In the genomic region with DNA sequence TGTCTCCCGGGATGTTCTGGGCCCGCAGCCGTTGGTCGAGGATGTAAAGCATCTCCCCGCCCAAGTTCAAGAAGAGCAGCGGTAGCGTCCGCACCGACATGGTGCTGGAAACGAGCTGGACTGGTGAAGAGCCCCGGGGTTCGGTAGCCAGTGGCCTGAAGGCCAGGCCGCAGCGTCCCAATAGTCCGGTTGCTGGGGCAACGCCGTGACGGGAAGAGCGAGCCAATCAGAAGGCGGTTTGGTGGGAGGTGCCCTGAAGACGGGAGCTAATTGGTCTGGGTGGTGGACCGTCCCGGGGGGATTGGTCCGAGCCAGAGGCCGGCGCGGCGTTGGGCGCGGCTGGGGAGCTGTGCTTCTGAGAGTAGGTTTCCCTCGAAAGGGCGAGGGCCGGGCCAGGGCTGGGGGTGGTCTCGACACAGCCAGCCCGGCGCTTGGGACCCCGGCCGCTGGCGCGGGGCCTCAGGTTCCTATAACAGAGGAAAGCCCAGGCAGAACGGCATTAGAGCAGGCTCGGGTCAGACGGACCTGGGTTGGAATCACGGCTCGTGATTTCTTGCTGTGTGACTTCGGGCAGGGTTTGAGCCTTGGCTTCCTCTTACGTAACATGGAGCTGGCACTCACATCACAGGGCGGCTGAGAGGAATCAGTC, we compare ENCODE assay signal across 8 cellular contexts. TPM values are rescaled to one million over a fixed set of nuclear protein-coding genes. Genes with fewer than 3 reads are reported as not detected.
A peak's percentile ranks its signal among the peaks of the same experiment; 100 is the strongest.
DNase-seq lines count a peak whose midpoint lies in the region; ATAC-seq and TF ChIP-seq lines count a peak whose summit lies in the region.

A gene with protein sequence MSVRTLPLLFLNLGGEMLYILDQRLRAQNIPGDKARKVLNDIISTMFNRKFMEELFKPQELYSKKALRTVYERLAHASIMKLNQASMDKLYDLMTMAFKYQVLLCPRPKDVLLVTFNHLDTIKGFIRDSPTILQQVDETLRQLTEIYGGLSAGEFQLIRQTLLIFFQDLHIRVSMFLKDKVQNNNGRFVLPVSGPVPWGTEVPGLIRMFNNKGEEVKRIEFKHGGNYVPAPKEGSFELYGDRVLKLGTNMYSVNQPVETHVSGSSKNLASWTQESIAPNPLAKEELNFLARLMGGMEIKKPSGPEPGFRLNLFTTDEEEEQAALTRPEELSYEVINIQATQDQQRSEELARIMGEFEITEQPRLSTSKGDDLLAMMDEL (minus strand): TSS at position 182 of the 649 bp plus-strand sequence. CDS start 82 bp downstream, at position 100.

- H3K27ac Mint-ChIP-seq in activated CD8-positive, alpha-beta T cell treated with anti-CD3 and anti-CD28 coated beads, Interleukin-2, amount 10 ng/mL, durations not matched to agents 7 days and 5 days: peak within 1 kb of the TSS; percentile 91

- ATAC-seq in GM19328 (IDR thresholded peaks at IDR 0.05; ENCODE audit: unreplicated experiment): peak; percentile 96
- ATAC-seq in HG03520 (IDR thresholded peaks at IDR 0.05; ENCODE audit: unreplicated experiment): peak; percentile 96
- peak; percentile 99 for ATAC-seq in activated CD8-positive, alpha-beta T cell treated with anti-CD3 and anti-CD28 coated beads, Interleukin-2, amount 10 ng/mL, durations not matched to agents 7 days and 5 days

- H3K4me1 ChIP-seq in BLaER1: peaks cover 33% of the 10 kb centered on the region

- peak within 1 kb of the TSS; percentile 92 for H3K4me2 ChIP-seq in BLaER1

- peak within 1 kb of the TSS; percentile 89 for H3K9ac ChIP-seq in BLaER1

- H3K27me3 Mint-ChIP-seq in activated CD8-positive, alpha-beta T cell treated with anti-CD3 and anti-CD28 coated beads, Interleukin-2, amount 10 ng/mL, durations not matched to agents 7 days and 5 days (ENCODE audit: low read depth): no peaks in the 10 kb centered on the region

- CTCF ChIA-PET in activated CD8-positive, alpha-beta T cell treated with anti-CD3 and anti-CD28 coated beads, Interleukin-2, amount 10 ng/mL, durations not matched to agents 7 days and 5 days (lab: Charles Lee): interaction anchor here (1.0 to 1.6 kb wide), 5 partner anchors 9 to 165 kb away, joined by 3 to 5 read pairs (median 4); partner anchors contain the start of gene MRPS15

- peaks cover 18% of the 10 kb centered on the region for H3K36me3 ChIP-seq in BLaER1

- 1% methylated on average over 27 to 47 of the region's 48 CpGs for WGBS in lower leg skin, 2 donors

- DNase-seq in NCI-H748 (lab: John Stamatoyannopoulos, UW; ENCODE audit: unreplicated experiment) (peak; percentile 93), ecto neural progenitor cell (ENCODE audit: low spot score) (peak; percentile 98), lower leg skin (ENCODE audit: low spot score in 2 of 2) (peak; percentile 94 to 99)
- DNase-seq in activated CD8-positive, alpha-beta T cell treated with anti-CD3 and anti-CD28 coated beads, Interleukin-2, amount 10 ng/mL, durations not matched to agents 7 days and 5 days: peak; percentile 91
- peak; percentile 79 to 83 for DNase-seq in stimulated activated CD4-positive, alpha-beta T cell treated with anti-CD3 and anti-CD28 coated beads, Interleukin-4, amount 100 ng/mL, for 4 hours

- peak within 1 kb of the TSS; percentile 90 for H3K27ac ChIP-seq in BLaER1

- no peaks in the 10 kb centered on the region for H4K20me1 ChIP-seq in BLaER1

- no peak for TF ChIP-seq CTCF in lower leg skin (IDR thresholded peaks at IDR 0.05)

- H3K4me3 ChIP-seq in BLaER1 (peak within 1 kb of the TSS; percentile 79), lower leg skin (ENCODE audit: low read depth, poor library complexity, severe bottlenecking) (peak within 1 kb of the TSS; percentile 49)

- intact Hi-C loops in lower leg skin (cut with DNase I; ENCODE audit: low total_unique reads): no loop called here

- H3K9me3 ChIP-seq in BLaER1: no peaks in the 10 kb centered on the region

- H3K36me3 Mint-ChIP-seq in activated CD8-positive, alpha-beta T cell treated with anti-CD3 and anti-CD28 coated beads, Interleukin-2, amount 10 ng/mL, durations not matched to agents 7 days and 5 days (ENCODE audit: low read depth): peaks cover 18% of the 10 kb centered on the region

- no peaks in the 10 kb centered on the region for H3K9me3 Mint-ChIP-seq in activated CD8-positive, alpha-beta T cell treated with anti-CD3 and anti-CD28 coated beads, Interleukin-2, amount 10 ng/mL, durations not matched to agents 7 days and 5 days (ENCODE audit: insufficient read depth)

- peak within 1 kb of the TSS; percentile 87 for H3K4me3 Mint-ChIP-seq in activated CD8-positive, alpha-beta T cell treated with anti-CD3 and anti-CD28 coated beads, Interleukin-2, amount 10 ng/mL, durations not matched to agents 7 days and 5 days

- no peaks in the 10 kb centered on the region for H3K27me3 ChIP-seq in BLaER1

- peak in 1 of 2 donors; percentile 94 for TF ChIP-seq POLR2A in lower leg skin (IDR thresholded peaks at IDR 0.05)

- POLR2A ChIA-PET in activated CD8-positive, alpha-beta T cell treated with anti-CD3 and anti-CD28 coated beads, Interleukin-2, amount 10 ng/mL, durations not matched to agents 7 days and 5 days (lab: Charles Lee): interaction anchor here (0.6 to 3.5 kb wide), 5 partner anchors 8 to 64 kb away, joined by 3 to 21 read pairs (median 4); partner anchors contain the start of gene MRPS15

- peaks cover 27% of the 10 kb centered on the region for H3K4me1 Mint-ChIP-seq in activated CD8-positive, alpha-beta T cell treated with anti-CD3 and anti-CD28 coated beads, Interleukin-2, amount 10 ng/mL, durations not matched to agents 7 days and 5 days (ENCODE audit: low read depth)

RNA-seq across cellular contexts. Expression of the gene that starts here (rescaled TPM):
- 1 to 10 TPM in 1 of 2 experiments, under 1 TPM in 1; 0.66 to 1.9 TPM for total RNA-seq in activated CD8-positive, alpha-beta T cell treated with anti-CD3 and anti-CD28 coated beads, Interleukin-2, amount 10 ng/mL, durations not matched to agents 7 days and 5 days
- 1 to 10 TPM; 4.0 to 8.5 (median 4.8) TPM for total RNA-seq in lower leg skin

Comparison
In these comparisons a context has a peak if more than half of its experiments do, and no peak if none do; other contexts are left out.
1. Peak in every context shown above with its lines: DNase-seq, ATAC-seq, H3K4me3 ChIP-seq and H3K27ac ChIP-seq.